In the genomic region with DNA sequence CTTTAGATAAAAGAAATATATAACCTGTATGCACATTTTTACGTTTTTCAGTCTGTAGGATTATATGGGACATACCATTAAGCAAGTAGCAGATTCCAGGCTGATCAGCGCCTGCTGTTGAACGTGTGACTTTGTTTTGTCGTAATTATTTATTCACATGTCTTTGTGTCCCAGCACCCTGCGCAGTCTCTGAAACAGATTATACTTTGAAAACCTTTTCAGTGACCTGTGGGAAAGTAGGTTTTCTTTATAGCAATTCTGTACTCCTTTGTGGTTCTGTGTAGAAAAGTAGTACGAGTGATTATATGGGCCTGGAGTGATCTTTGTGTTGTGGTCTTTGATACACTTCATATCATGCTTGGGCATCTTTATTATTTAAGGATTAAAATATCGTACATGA, we compare ENCODE assay signal across 27 cellular contexts.
"Had no signal": no experiment of that assay in that cellular context is flagged by ENCODE, and none has a peak within 500 bp of the region (broad histone marks: within the 10 kb centered on the region; RNA-seq: fewer than 3 reads in every experiment).

No MANE protein-coding gene starts in this region.

- H3K36me3 ChIP-seq: adrenal gland, breast epithelium had no signal

- H3K9me3 ChIP-seq: adrenal gland, body of pancreas, breast epithelium had no signal

- H3K36me3 Mint-ChIP-seq: activated CD4-positive, alpha-beta memory T cell treated with anti-CD3 and anti-CD28 coated beads for 36 hours; activated naive CD4-positive, alpha-beta T cell treated with anti-CD3 and anti-CD28 coated beads, Interleukin-2, amount 50 U/mL, for 72 hours had no signal

- H3K4me1 ChIP-seq: breast epithelium had no signal

- H3K4me3 ChIP-seq: adrenal gland, body of pancreas, breast epithelium, PC-9 had no signal

- H3K4me3 Mint-ChIP-seq: activated CD4-positive, alpha-beta memory T cell treated with anti-CD3 and anti-CD28 coated beads for 36 hours; activated CD4-positive, alpha-beta T cell treated with anti-CD3 and anti-CD28 coated beads for 36 hours; activated naive CD4-positive, alpha-beta T cell treated with anti-CD3 and anti-CD28 coated beads for 36 hours; activated T-cell treated with anti-CD3 and anti-CD28 coated beads, Interleukin-2, amount 50 U/mL, for 4 hours; activated T-helper 1 cell treated with anti-CD3 and anti-CD28 coated beads, Interleukin-12 subunit alpha, Interleukin-12 subunit beta, Interleukin-2, Interleukin-4 antibody, amounts not matched to agents 30 ng/mL and 10 ng/mL and 1 ng/mL, durations not matched to agents 14 hours and 24 hours and 36 hours; T-helper 1 cell treated with Interleukin-12 subunit alpha and Interleukin-12 subunit beta and Interleukin-4 antibody, amounts not matched to agents 30 μg/mL and 1 μg/mL, for 36 hours; T-helper 2 cell treated with Interferon-gamma antibody and Interleukin-4, amounts not matched to agents 5 μg/mL and 100 μg/mL, for 36 hours had no signal

- H3K27ac Mint-ChIP-seq: activated CD4-positive, alpha-beta memory T cell treated with anti-CD3 and anti-CD28 coated beads for 36 hours; activated CD4-positive, alpha-beta T cell treated with anti-CD3 and anti-CD28 coated beads for 36 hours; activated naive CD4-positive, alpha-beta T cell treated with anti-CD3 and anti-CD28 coated beads for 36 hours; activated naive CD4-positive, alpha-beta T cell treated with anti-CD3 and anti-CD28 coated beads, Interleukin-2, amount 50 U/mL, for 72 hours; activated T-helper 1 cell treated with anti-CD3 and anti-CD28 coated beads, Interleukin-12 subunit alpha, Interleukin-12 subunit beta, Interleukin-2, Interleukin-4 antibody, amounts not matched to agents 30 ng/mL and 10 ng/mL and 1 ng/mL, durations not matched to agents 14 hours and 24 hours and 36 hours; T-helper 1 cell treated with Interleukin-12 subunit alpha and Interleukin-12 subunit beta and Interleukin-4 antibody, amounts not matched to agents 30 μg/mL and 1 μg/mL, for 36 hours; T-helper 2 cell treated with Interferon-gamma antibody and Interleukin-4, amounts not matched to agents 5 μg/mL and 100 μg/mL, for 36 hours had no signal

- H3K9me3 Mint-ChIP-seq: activated CD4-positive, alpha-beta memory T cell treated with anti-CD3 and anti-CD28 coated beads for 36 hours; activated naive CD4-positive, alpha-beta T cell treated with anti-CD3 and anti-CD28 coated beads for 36 hours; activated naive CD4-positive, alpha-beta T cell treated with anti-CD3 and anti-CD28 coated beads, Interleukin-2, amount 50 U/mL, for 72 hours; activated T-cell treated with anti-CD3 and anti-CD28 coated beads, Interleukin-2, amount 50 U/mL, for 4 hours; activated T-helper 1 cell treated with anti-CD3 and anti-CD28 coated beads, Interleukin-12 subunit alpha, Interleukin-12 subunit beta, Interleukin-2, Interleukin-4 antibody, amounts not matched to agents 30 ng/mL and 10 ng/mL and 1 ng/mL, durations not matched to agents 14 hours and 24 hours and 36 hours; T-helper 1 cell treated with Interleukin-12 subunit alpha and Interleukin-12 subunit beta and Interleukin-4 antibody, amounts not matched to agents 30 μg/mL and 1 μg/mL, for 36 hours; T-helper 2 cell treated with Interferon-gamma antibody and Interleukin-4, amounts not matched to agents 5 μg/mL and 100 μg/mL, for 36 hours had no signal

- H3K27ac ChIP-seq: adrenal gland, body of pancreas, breast epithelium, PC-9, RWPE1 had no signal

- FAIRE-seq: astrocyte had no signal

- DNase-seq: activated CD4-positive, alpha-beta memory T cell treated with anti-CD3 and anti-CD28 coated beads for 36 hours; activated CD4-positive, alpha-beta T cell treated with anti-CD3 and anti-CD28 coated beads for 36 hours; activated CD4-positive, alpha-beta T cell treated with anti-CD3 and anti-CD28 coated beads, Interleukin-2, amount 50 U/mL, for 1 hour; activated CD8-positive, alpha-beta memory T cell treated with anti-CD3 and anti-CD28 coated beads, Interleukin-2, amount 50 U/mL, for 4 hours; activated gamma-delta T cell treated with Interleukin-2 at 50 U/mL for 16 hours; activated naive CD4-positive, alpha-beta T cell treated with anti-CD3 and anti-CD28 coated beads for 36 hours; activated T-cell treated with anti-CD3 and anti-CD28 coated beads for 4 hours; activated T-cell treated with anti-CD3 and anti-CD28 coated beads, Interleukin-2, amount 50 U/mL, for 4 hours; adrenal gland; body of pancreas; cerebellar nuclear complex; MM.1S; MV-4-11; NCI-H1092; NCI-H1436 treated with DMSO at 0.1 percent for 48 hours; NCI-H1694 treated with DMSO at 0.1 percent for 48 hours; NCI-H2029; NCI-H345; NCI-H524 treated with DMSO at 0.1 percent for 48 hours; PC-9 had no signal

- H3K27me3 Mint-ChIP-seq: activated CD4-positive, alpha-beta memory T cell treated with anti-CD3 and anti-CD28 coated beads for 36 hours; activated CD4-positive, alpha-beta T cell treated with anti-CD3 and anti-CD28 coated beads for 36 hours had no signal

- H3K27me3 ChIP-seq: adrenal gland, body of pancreas, breast epithelium had no signal
